Comparison of ENCODE assay signal across 12 cellular contexts in genomic region chrX:107483976-107484726, GRCh38. TPM values are rescaled to one million over a fixed set of nuclear protein-coding genes. Genes with fewer than 3 reads are reported as not detected.
A peak's percentile ranks its signal among the peaks of the same experiment; 100 is the strongest.
DNase-seq lines count a peak whose midpoint lies in the region; ATAC-seq and TF ChIP-seq lines count a peak whose summit lies in the region.
"Had no signal": no experiment of that assay in that cellular context is flagged by ENCODE, and none has a peak within 500 bp of the region (broad histone marks: within the 10 kb centered on the region; RNA-seq: fewer than 3 reads in every experiment).

No MANE protein-coding gene starts in this region.

- no peak for ATAC-seq in GM18505 (IDR thresholded peaks at IDR 0.05; ENCODE audit: unreplicated experiment)
- ATAC-seq in HG02623 (IDR thresholded peaks at IDR 0.05; ENCODE audit: unreplicated experiment), result no peak
- no peak for ATAC-seq in HG03196 (IDR thresholded peaks at IDR 0.05; ENCODE audit: unreplicated experiment)
- ATAC-seq in naive thymus-derived CD8-positive, alpha-beta T cell, result no peak
- ATAC-seq: CD8-positive, alpha-beta T cell had no signal

- H3K27me3 Mint-ChIP-seq in mesothelial cell of epicardium (ENCODE audit: low read depth), result peaks cover 6% of the 10 kb centered on the region
- H3K27me3 Mint-ChIP-seq in naive thymus-derived CD8-positive, alpha-beta T cell, result peaks cover 0 to 4% (median 0%) of the 10 kb centered on the region in 5 donors

- POLR2A ChIA-PET in naive thymus-derived CD8-positive, alpha-beta T cell (lab: Charles Lee), result no interaction called here

- peaks cover 22% of the 10 kb centered on the region for H3K9me3 Mint-ChIP-seq in mesothelial cell of epicardium
- no peaks in the 10 kb centered on the region for H3K9me3 Mint-ChIP-seq in naive thymus-derived CD8-positive, alpha-beta T cell
- H3K9me3 Mint-ChIP-seq: CD8-positive, alpha-beta T cell had no signal

- in situ Hi-C loops in astrocyte of the spinal cord (cut with HindIII; ENCODE audit: low sequenced_read_pairs), result no loop called here

- TF ChIP-seq CTCF in astrocyte of the spinal cord (IDR thresholded peaks at IDR 0.05; ENCODE audit: low read depth, low read length), result no peak
- TF ChIP-seq CTCF in mesothelial cell of epicardium (IDR thresholded peaks at IDR 0.05; ENCODE audit: unreplicated experiment), result no peak

- DNase-seq in DMS79 treated with DMSO at 0.1 percent for 48 hours (lab: John Stamatoyannopoulos, UW) (peak; percentile 41), NCI-H1694 treated with DMSO at 0.1 percent for 48 hours (lab: John Stamatoyannopoulos, UW) (peak; percentile 37), astrocyte of the spinal cord (ENCODE audit: low read depth, low spot score) (peak; percentile 15), mesothelial cell of epicardium (ENCODE audit: low spot score in 2 of 2, unreplicated experiment in 2 of 2) (peak; percentile 45 to 70)
- no peak for DNase-seq in naive thymus-derived CD8-positive, alpha-beta T cell
- DNase-seq: activated CD4-positive, alpha-beta T cell treated with anti-CD3 and anti-CD28 coated beads for 1 hour; CD8-positive, alpha-beta T cell had no signal

- H3K36me3 Mint-ChIP-seq in mesothelial cell of epicardium, result no peaks in the 10 kb centered on the region
- no peaks in the 10 kb centered on the region for H3K36me3 Mint-ChIP-seq in naive thymus-derived CD8-positive, alpha-beta T cell
- H3K36me3 Mint-ChIP-seq: CD8-positive, alpha-beta T cell had no signal

- peaks cover 9% of the 10 kb centered on the region for H3K4me1 Mint-ChIP-seq in mesothelial cell of epicardium
- H3K4me1 Mint-ChIP-seq in naive thymus-derived CD8-positive, alpha-beta T cell, result peaks cover 0 to 2% (median 0%) of the 10 kb centered on the region in 4 donors

- no peak overlapping the region for H3K27ac Mint-ChIP-seq in mesothelial cell of epicardium
- H3K27ac Mint-ChIP-seq in naive thymus-derived CD8-positive, alpha-beta T cell, result no peak overlapping the region
- H3K27ac Mint-ChIP-seq: CD8-positive, alpha-beta T cell had no signal

- H3K4me3 Mint-ChIP-seq in mesothelial cell of epicardium, result no peak overlapping the region
- no peak overlapping the region for H3K4me3 Mint-ChIP-seq in naive thymus-derived CD8-positive, alpha-beta T cell
- H3K4me3 Mint-ChIP-seq: CD8-positive, alpha-beta T cell had no signal

- no peak overlapping the region for H3K4me3 ChIP-seq in astrocyte of the spinal cord (ENCODE audit: low read depth, low read length)
- H3K4me3 ChIP-seq: adrenal gland, tibial artery had no signal

- TF ChIP-seq POLR2A in GM18505 (IDR thresholded peaks at IDR 0.05; ENCODE audit: borderline replicate concordance, extremely low read depth, insufficient read depth, insufficient read length), result no peak

RNA-seq across cellular contexts. Expression of gene FRMPD3, which starts 34.7 kb away (rescaled TPM):
- 0.29 to 0.42 TPM (median 0.38 TPM) in 3 replicates for total RNA-seq in mesothelial cell of epicardium
- total RNA-seq in naive thymus-derived CD8-positive, alpha-beta T cell, result under 1 TPM; 0.11 to 0.13 TPM
- under 1 TPM in 1 of 3 donors, not detected in 2; 0.10 TPM for polyA plus RNA-seq in naive thymus-derived CD8-positive, alpha-beta T cell

Comparison
In these comparisons a context has a peak if more than half of its experiments do, and no peak if none do; other contexts are left out.
1. DNase-seq: peak in DMS79 treated with DMSO at 0.1 percent for 48 hours (single experiment), NCI-H1694 treated with DMSO at 0.1 percent for 48 hours (single experiment), astrocyte of the spinal cord (single experiment) and mesothelial cell of epicardium (2 of 2); none in naive thymus-derived CD8-positive, alpha-beta T cell (0 of 10).